In the genomic region with DNA sequence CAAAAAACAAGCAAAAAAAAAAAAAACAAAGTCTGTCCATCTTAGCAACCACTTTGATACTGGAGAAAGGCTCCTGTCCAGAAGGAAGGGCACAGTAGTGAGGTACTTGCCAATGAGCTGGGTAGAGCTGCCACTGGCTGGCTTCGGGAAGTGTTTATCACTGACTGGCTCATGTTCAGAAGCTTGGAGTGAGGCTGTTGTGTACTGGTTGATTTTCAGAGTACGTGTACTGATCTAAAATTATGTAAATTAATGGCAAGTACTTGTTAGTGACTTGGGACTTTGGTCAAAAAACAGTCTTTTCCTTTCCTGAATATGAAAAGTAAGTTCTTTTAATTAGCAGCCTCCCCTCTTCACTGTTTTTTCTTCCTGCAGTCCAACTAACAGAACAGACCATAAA, we compare ENCODE assay signal across 8 cellular contexts. TPM values are rescaled to one million over a fixed set of nuclear protein-coding genes. Genes with fewer than 3 reads are reported as not detected.
DNase-seq lines count a peak whose midpoint lies in the region; ATAC-seq, FAIRE-seq and TF ChIP-seq lines count a peak whose summit lies in the region.

No MANE protein-coding gene starts in this region.

- H3K27me3 Mint-ChIP-seq in naive thymus-derived CD8-positive, alpha-beta T cell: no peaks in the 10 kb centered on the region

- peak overlapping the region; percentile 86 for H3K9ac ChIP-seq in HUES64 (ENCODE audit: low read depth, low read length)
- peak overlapping the region; percentile 81 for H3K9ac ChIP-seq in mammary epithelial cell (ENCODE audit: insufficient read depth, low read length)

- dilution Hi-C loops in mammary epithelial cell (cut with HindIII; ENCODE audit: low sequenced_read_pairs): no loop called here

- DNase-seq in mammary epithelial cell (no peak), glomerular visceral epithelial cell (ENCODE audit: extremely low spot score) (no peak), NCI-H1930 (lab: John Stamatoyannopoulos, UW) (no peak), GM19239 (ENCODE audit: insufficient read length, low spot score) (no peak)
- no peak for DNase-seq in naive thymus-derived CD8-positive, alpha-beta T cell

- H3K36me3 ChIP-seq in ACC112 (ENCODE audit: insufficient read depth, low read length): peaks cover 14% of the 10 kb centered on the region
- H3K36me3 ChIP-seq in HUES64 (ENCODE audit: insufficient read depth, low read length): peaks cover 22% of the 10 kb centered on the region
- H3K36me3 ChIP-seq in mammary epithelial cell (ENCODE audit: insufficient read depth, low read length): peaks cover 3% of the 10 kb centered on the region

- H3K4me1 ChIP-seq in ACC112 (ENCODE audit: control insufficient read depth, insufficient read depth, low read length, unreplicated experiment) (peaks cover 6% of the 10 kb centered on the region), HUES64 (ENCODE audit: insufficient read depth, low read length) (peaks cover 11% of the 10 kb centered on the region), mammary epithelial cell (ENCODE audit: insufficient read depth, low read length) (peaks cover 13% of the 10 kb centered on the region)

- H3K4me3 ChIP-seq in ACC112 (ENCODE audit: low read depth, low read length): peak overlapping the region; percentile 92
- peak overlapping the region; percentile 70 for H3K4me3 ChIP-seq in HUES64 (ENCODE audit: low read length)
- H3K4me3 ChIP-seq in mammary epithelial cell (replicated peaks in 1 of 3; ENCODE audit: insufficient read depth in 1 of 3, low read depth in 2 of 3, low read length in 3 of 3): peak overlapping the region in 2 of 3 experiments; percentile 78 to 84

- H3K9me3 ChIP-seq in HUES64 (ENCODE audit: insufficient read depth, low read depth, low read length) (no peaks in the 10 kb centered on the region), mammary epithelial cell (replicated peaks; ENCODE audit: insufficient read depth, low read length) (no peaks in the 10 kb centered on the region)

- 0 out of 2 replicates have a peak overlapping the region, but pooled peaks have one; percentile 42 for H3K27ac ChIP-seq in ACC112 (ENCODE audit: low read depth, low read length)
- H3K27ac ChIP-seq in HUES64 (ENCODE audit: low read depth, low read length): peak overlapping the region; percentile 77; the same call in 1 of the 2 replicates
- peak overlapping the region; percentile 84 for H3K27ac ChIP-seq in mammary epithelial cell (ENCODE audit: insufficient read depth, low read depth, low read length)

- no peaks in the 10 kb centered on the region for H4K20me1 ChIP-seq in mammary epithelial cell (ENCODE audit: insufficient read depth, low read length)

- no TSS peak for BruUV-seq in mammary epithelial cell (replicated peaks; lab: Mats Ljungman, UMichigan)

- peak overlapping the region; percentile 89 to 98 (median 95) for H3K4me3 Mint-ChIP-seq in naive thymus-derived CD8-positive, alpha-beta T cell

- H3K27ac Mint-ChIP-seq in naive thymus-derived CD8-positive, alpha-beta T cell: peak overlapping the region in 9 of 10 donors; percentile 94 to 99 (median 97)

- H3K79me2 ChIP-seq in ACC112 (ENCODE audit: control insufficient read depth, insufficient read depth, low read length, unreplicated experiment) (peaks cover 19% of the 10 kb centered on the region), mammary epithelial cell (ENCODE audit: insufficient read depth, low read length) (peaks cover 27% of the 10 kb centered on the region)

- H3K27me3 ChIP-seq in ACC112 (ENCODE audit: insufficient read depth, low read length): no peaks in the 10 kb centered on the region
- no peaks in the 10 kb centered on the region for H3K27me3 ChIP-seq in HUES64 (ENCODE audit: insufficient read depth, low read length)
- no peaks in the 10 kb centered on the region for H3K27me3 ChIP-seq in mammary epithelial cell (ENCODE audit: insufficient read depth, low read length)

- in situ Hi-C loops in mammary epithelial cell (cut with MboI; ENCODE audit: low sequenced_read_pairs in 2 of 2): no loop called here

- POLR2A ChIA-PET in naive thymus-derived CD8-positive, alpha-beta T cell (lab: Charles Lee): interaction anchor here (1.1 to 3.5 kb wide), 9 partner anchors 18 to 675 kb away, joined by 3 to 22 read pairs (median 10); a partner anchor contains a TSS

- peaks cover 12 to 29% (median 18%) of the 10 kb centered on the region in 3 donors for H3K36me3 Mint-ChIP-seq in naive thymus-derived CD8-positive, alpha-beta T cell

- CTCF ChIA-PET in mammary epithelial cell (lab: Charles Lee; ENCODE audit: low non-redundant PET): no interaction called here

- FAIRE-seq in GM19239 (lab: Jason Lieb, UNC): no peak

- no peak for TF ChIP-seq CTCF in mammary epithelial cell (conservative IDR thresholded peaks at IDR 0.05 in 1 of 2, IDR thresholded peaks at IDR 0.05 in 1 of 2; ENCODE audit: extremely low read depth in 1 of 2, insufficient read depth in 1 of 2, low read depth in 1 of 2, low read length in 2 of 2)

- no peaks in the 10 kb centered on the region for H3K9me3 Mint-ChIP-seq in naive thymus-derived CD8-positive, alpha-beta T cell

- ATAC-seq in naive thymus-derived CD8-positive, alpha-beta T cell: no peak
- ATAC-seq in HG03442 (IDR thresholded peaks at IDR 0.05; ENCODE audit: unreplicated experiment): no peak

- H2AFZ ChIP-seq in ACC112 (ENCODE audit: low read length, unreplicated experiment) (peak overlapping the region; percentile 90), mammary epithelial cell (ENCODE audit: low read depth, low read length) (peak overlapping the region; percentile 88)

- H3K4me2 ChIP-seq in mammary epithelial cell (ENCODE audit: insufficient read depth, low read depth, low read length): peak overlapping the region; percentile 96

- WGBS in HUES64: 92% methylated on average over 2 of the region's 2 CpGs
- 93% methylated on average over 2 of the region's 2 CpGs for WGBS in mammary epithelial cell (ENCODE audit: low coverage, missing lambda C conversion rate)

- H3K4me1 Mint-ChIP-seq in naive thymus-derived CD8-positive, alpha-beta T cell: peaks cover 18 to 36% (median 29%) of the 10 kb centered on the region in 4 donors

- intact Hi-C loops in mammary epithelial cell (cut with micrococcal nuclease): loop anchor here (1.0 to 2.0 kb wide), 4 partner anchors 19 to 197 kb away; a partner anchor contains a TSS

RNA-seq across cellular contexts. Expression of a gene that starts 1.0 kb away (rescaled TPM):
- polyA plus RNA-seq in HUES64 (2013, experiment 1 of 2): 9.5 TPM
- polyA plus RNA-seq in HUES64 (2013, experiment 2 of 2): 10.7 TPM
- total RNA-seq in mammary epithelial cell: 10 to 100 TPM; 20.0 to 32.4 TPM
- polyA plus RNA-seq in mammary epithelial cell: 9.5 TPM
- 5.5 TPM for polyA minus RNA-seq in mammary epithelial cell
- 10 to 100 TPM; 29.8 to 30.2 TPM for total RNA-seq in naive thymus-derived CD8-positive, alpha-beta T cell
- 1 to 10 TPM; 2.8 to 4.6 (median 3.3) TPM for polyA plus RNA-seq in naive thymus-derived CD8-positive, alpha-beta T cell

RNA-seq across cellular contexts. Expression of a gene that starts 17.9 kb away (rescaled TPM):
- 12.8 TPM for polyA plus RNA-seq in HUES64 (2013, experiment 1 of 2)
- polyA plus RNA-seq in HUES64 (2013, experiment 2 of 2): 13.7 TPM
- 1 to 10 TPM; 1.0 to 1.6 TPM for total RNA-seq in mammary epithelial cell
- 0.54 TPM for polyA plus RNA-seq in mammary epithelial cell
- polyA minus RNA-seq in mammary epithelial cell: not detected
- 1 to 10 TPM; 3.9 to 4.1 TPM for total RNA-seq in naive thymus-derived CD8-positive, alpha-beta T cell
- polyA plus RNA-seq in naive thymus-derived CD8-positive, alpha-beta T cell: 1 to 10 TPM; 3.1 to 4.0 (median 3.4) TPM

RNA-seq across cellular contexts. Expression of a gene that starts 46.9 kb away (rescaled TPM):
- 1.1 TPM for polyA plus RNA-seq in HUES64 (2013, experiment 1 of 2)
- 1.8 TPM for polyA plus RNA-seq in HUES64 (2013, experiment 2 of 2)
- total RNA-seq in mammary epithelial cell: 1 to 10 TPM; 6.5 to 7.8 TPM
- polyA plus RNA-seq in mammary epithelial cell: 2.5 TPM
- 6.4 TPM for polyA minus RNA-seq in mammary epithelial cell
- total RNA-seq in naive thymus-derived CD8-positive, alpha-beta T cell: 10 to 100 TPM; 11.3 to 14.2 TPM
- 1 to 10 TPM; 2.3 to 3.1 (median 3.0) TPM for polyA plus RNA-seq in naive thymus-derived CD8-positive, alpha-beta T cell
